Comparison of ENCODE assay signal across 14 cellular contexts in the genomic region with DNA sequence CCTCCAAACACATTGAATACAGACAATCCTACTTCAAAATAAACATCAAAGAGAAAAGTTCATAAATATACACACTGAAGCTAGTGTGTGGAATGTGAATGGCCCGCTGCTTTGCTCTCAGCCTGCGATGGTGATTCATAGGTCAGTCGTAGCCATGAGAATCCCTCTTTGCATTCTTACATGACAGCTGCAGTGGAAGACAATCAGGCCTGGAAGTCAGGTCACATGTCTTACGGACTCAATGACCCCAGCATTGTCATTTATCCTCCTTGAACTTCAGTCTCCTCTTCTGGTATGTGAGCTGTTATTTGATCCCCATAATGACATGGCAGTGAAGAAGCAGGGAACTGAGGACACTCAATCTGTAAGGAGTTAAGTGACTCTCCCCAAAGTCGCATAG.
DNase-seq lines count a peak whose midpoint lies in the region; ATAC-seq and TF ChIP-seq lines count a peak whose summit lies in the region.
"Had no signal": no experiment of that assay in that cellular context is flagged by ENCODE, and none has a peak within 500 bp of the region (broad histone marks: within the 10 kb centered on the region; RNA-seq: fewer than 3 reads in every experiment).

No MANE protein-coding gene starts in this region.

- no peaks in the 10 kb centered on the region for H3K27me3 ChIP-seq in fibroblast of lung (ENCODE audit: control insufficient read depth, insufficient read depth, low read length)
- H3K27me3 ChIP-seq: esophagus squamous epithelium had no signal

- no peak overlapping the region for H3K27ac ChIP-seq in fibroblast of lung (ENCODE audit: insufficient read depth, low read length)
- H3K27ac ChIP-seq: C4-2B, esophagus squamous epithelium had no signal

- no peak overlapping the region for H3K4me2 ChIP-seq in fibroblast of lung (ENCODE audit: extremely low read depth, insufficient read depth, low read length)

- H3K27ac Mint-ChIP-seq in progenitor cell of endocrine pancreas = no peak overlapping the region
- H3K27ac Mint-ChIP-seq: activated naive CD4-positive, alpha-beta T cell treated with anti-CD3 and anti-CD28 coated beads, Interleukin-2, amount 10 ng/mL, durations not matched to agents 7 days and 5 days had no signal

- no peaks in the 10 kb centered on the region for H3K27me3 Mint-ChIP-seq in progenitor cell of endocrine pancreas
- H3K27me3 Mint-ChIP-seq: activated naive CD4-positive, alpha-beta T cell treated with anti-CD3 and anti-CD28 coated beads, Interleukin-2, amount 10 ng/mL, durations not matched to agents 7 days and 5 days had no signal

- no peaks in the 10 kb centered on the region for H3K4me1 Mint-ChIP-seq in progenitor cell of endocrine pancreas (ENCODE audit: low read depth)
- H3K4me1 Mint-ChIP-seq: activated naive CD4-positive, alpha-beta T cell treated with anti-CD3 and anti-CD28 coated beads, Interleukin-2, amount 10 ng/mL, durations not matched to agents 7 days and 5 days had no signal

- no peaks in the 10 kb centered on the region for H3K79me2 ChIP-seq in fibroblast of lung (ENCODE audit: control insufficient read depth, insufficient read depth, low read length)

- no peak for TF ChIP-seq CTCF in fibroblast of lung (conservative IDR thresholded peaks at IDR 0.05 in 1 of 2, IDR thresholded peaks at IDR 0.05 in 1 of 2; ENCODE audit: low read depth in 1 of 2, low read length in 2 of 2)
- TF ChIP-seq CTCF in progenitor cell of endocrine pancreas (IDR thresholded peaks at IDR 0.05; ENCODE audit: unreplicated experiment) = no peak

- no peak overlapping the region for H3K4me3 Mint-ChIP-seq in progenitor cell of endocrine pancreas (ENCODE audit: low read depth)
- H3K4me3 Mint-ChIP-seq: activated naive CD4-positive, alpha-beta T cell treated with anti-CD3 and anti-CD28 coated beads, Interleukin-2, amount 10 ng/mL, durations not matched to agents 7 days and 5 days had no signal

- no peak overlapping the region for H3K9ac ChIP-seq in fibroblast of lung (ENCODE audit: insufficient read depth, low read length)

- no peaks in the 10 kb centered on the region for H3K36me3 ChIP-seq in fibroblast of lung (ENCODE audit: control insufficient read depth, insufficient read depth, low read length)
- H3K36me3 ChIP-seq: esophagus squamous epithelium had no signal

- no peak for ATAC-seq in GM21390 (IDR thresholded peaks at IDR 0.05; ENCODE audit: unreplicated experiment)
- no peak for ATAC-seq in HG03442 (IDR thresholded peaks at IDR 0.05; ENCODE audit: unreplicated experiment)
- ATAC-seq in HG02970 (IDR thresholded peaks at IDR 0.05; ENCODE audit: low FRiP score, unreplicated experiment) = no peak

- no peaks in the 10 kb centered on the region for H4K20me1 ChIP-seq in fibroblast of lung (ENCODE audit: control insufficient read depth, extremely low read depth, insufficient read depth, low read length)

- DNase-seq in ELR (ENCODE audit: low read depth) (peak; percentile 11), RKO (ENCODE audit: low spot score) (peak; percentile 37), fibroblast of lung (ENCODE audit: low read depth in 2 of 2) (peak; percentile 28 to 66), myocyte (ENCODE audit: low read depth) (peak; percentile 95), progenitor cell of endocrine pancreas (ENCODE audit: low spot score, unreplicated experiment) (no peak)
- DNase-seq: activated naive CD4-positive, alpha-beta T cell treated with anti-CD3 and anti-CD28 coated beads, Interleukin-2, amount 10 ng/mL, durations not matched to agents 7 days and 5 days; esophagus squamous epithelium; GF-D8; H7; NCI-H524 had no signal

- no peaks in the 10 kb centered on the region for H3K9me3 ChIP-seq in fibroblast of lung (ENCODE audit: control insufficient read depth, insufficient read depth, low read depth, low read length)
- H3K9me3 ChIP-seq: esophagus squamous epithelium had no signal

- peaks cover 2% of the 10 kb centered on the region for H3K4me1 ChIP-seq in fibroblast of lung (ENCODE audit: control insufficient read depth, extremely low read depth, insufficient read depth, low read length)
- H3K4me1 ChIP-seq: esophagus squamous epithelium had no signal

- H3K9me3 Mint-ChIP-seq in progenitor cell of endocrine pancreas (ENCODE audit: low read depth) = no peaks in the 10 kb centered on the region
- H3K9me3 Mint-ChIP-seq: activated naive CD4-positive, alpha-beta T cell treated with anti-CD3 and anti-CD28 coated beads, Interleukin-2, amount 10 ng/mL, durations not matched to agents 7 days and 5 days had no signal

- no peak overlapping the region for H3K4me3 ChIP-seq in fibroblast of lung (replicated peaks in 1 of 4; ENCODE audit: control extremely low read depth in 1 of 4, insufficient read depth in 1 of 4, low read depth in 3 of 4, low read length in 4 of 4)
- H3K4me3 ChIP-seq: esophagus squamous epithelium had no signal

- H3K36me3 Mint-ChIP-seq in progenitor cell of endocrine pancreas (ENCODE audit: insufficient read depth) = no peaks in the 10 kb centered on the region
- H3K36me3 Mint-ChIP-seq: activated naive CD4-positive, alpha-beta T cell treated with anti-CD3 and anti-CD28 coated beads, Interleukin-2, amount 10 ng/mL, durations not matched to agents 7 days and 5 days had no signal

- no peak overlapping the region for H2AFZ ChIP-seq in fibroblast of lung (ENCODE audit: low read length)
